12 cellular contexts compared by ENCODE assay signal in the genomic region with DNA sequence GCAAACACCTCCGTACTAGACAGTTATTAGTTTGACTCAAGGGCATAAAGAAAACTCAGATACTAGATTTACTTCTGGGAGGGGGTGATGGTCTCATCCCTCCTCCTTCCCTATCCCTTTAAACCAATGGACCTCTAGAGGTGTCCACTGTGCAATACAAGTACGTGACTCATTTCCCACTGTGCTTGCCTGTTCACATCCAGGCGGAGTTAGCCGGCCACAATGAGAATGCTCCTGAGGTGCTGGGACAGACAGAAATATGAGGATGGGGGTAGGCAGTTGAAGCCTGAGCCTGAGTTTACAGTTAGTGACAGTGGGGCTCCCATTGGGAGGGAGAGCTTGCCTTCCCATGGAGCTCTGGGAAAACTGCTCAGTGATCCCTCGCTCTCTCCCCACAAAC. TPM values are rescaled to one million over a fixed set of nuclear protein-coding genes. Genes with fewer than 3 reads are reported as not detected.
A peak's percentile ranks its signal among the peaks of the same experiment; 100 is the strongest.
DNase-seq lines count a peak whose midpoint lies in the region; ATAC-seq and TF ChIP-seq lines count a peak whose summit lies in the region.
"Had no signal": no experiment of that assay in that cellular context is flagged by ENCODE, and none has a peak within 500 bp of the region (broad histone marks: within the 10 kb centered on the region; RNA-seq: fewer than 3 reads in every experiment).

No MANE protein-coding gene starts in this region.

- H3K36me3 ChIP-seq in SK-N-SH (replicated peaks in 1 of 2; ENCODE audit: control insufficient read depth in 1 of 2, insufficient read depth in 2 of 2, low read length in 1 of 2) (peaks cover 0 to 11% of the 10 kb centered on the region in 2 experiments), fibroblast of lung (ENCODE audit: control insufficient read depth, insufficient read depth, low read length) (peaks cover 12% of the 10 kb centered on the region)
- H3K36me3 ChIP-seq: uterus had no signal

- no peaks in the 10 kb centered on the region for H3K9me3 Mint-ChIP-seq in progenitor cell of endocrine pancreas (ENCODE audit: low read depth)
- H3K9me3 Mint-ChIP-seq: activated naive CD4-positive, alpha-beta T cell treated with anti-CD3 and anti-CD28 coated beads, Interleukin-2, amount 10 ng/mL, durations not matched to agents 7 days and 5 days had no signal

- TF ChIP-seq CTCF in SK-N-SH (IDR thresholded peaks at IDR 0.05) (no peak), fibroblast of lung (conservative IDR thresholded peaks at IDR 0.05 in 1 of 2, IDR thresholded peaks at IDR 0.05 in 1 of 2; ENCODE audit: low read depth in 1 of 2, low read length in 2 of 2) (peak; percentile 8 to 28), progenitor cell of endocrine pancreas (IDR thresholded peaks at IDR 0.05; ENCODE audit: unreplicated experiment) (no peak)

- peaks cover 5% of the 10 kb centered on the region for H3K36me3 Mint-ChIP-seq in progenitor cell of endocrine pancreas (ENCODE audit: insufficient read depth)

- H3K79me2 ChIP-seq in SK-N-SH (ENCODE audit: insufficient read depth) (no peaks in the 10 kb centered on the region), fibroblast of lung (ENCODE audit: control insufficient read depth, insufficient read depth, low read length) (no peaks in the 10 kb centered on the region)

- H4K20me1 ChIP-seq in SK-N-SH (ENCODE audit: insufficient read depth): no peaks in the 10 kb centered on the region
- no peaks in the 10 kb centered on the region for H4K20me1 ChIP-seq in fibroblast of lung (ENCODE audit: control insufficient read depth, extremely low read depth, insufficient read depth, low read length)

- POLR2A ChIA-PET in SK-N-SH (lab: Yijun Ruan, JAX): interaction anchor here (1.3 kb wide), 1 partner anchor 8 kb away, joined by 3 read pairs; the partner anchor contains the start of gene PMM1

- H3K27ac Mint-ChIP-seq in progenitor cell of endocrine pancreas: peak overlapping the region; percentile 30
- H3K27ac Mint-ChIP-seq: activated naive CD4-positive, alpha-beta T cell treated with anti-CD3 and anti-CD28 coated beads, Interleukin-2, amount 10 ng/mL, durations not matched to agents 7 days and 5 days had no signal

- no peaks in the 10 kb centered on the region for H3K9me2 ChIP-seq in SK-N-SH

- DNase-seq in EH (ENCODE audit: low read depth) (peak; percentile 85), SK-N-SH (no peak), fibroblast of lung (ENCODE audit: low read depth in 2 of 2) (peak; percentile 75 to 88), progenitor cell of endocrine pancreas (ENCODE audit: low spot score, unreplicated experiment) (no peak), activated gamma-delta T cell (lab: John Stamatoyannopoulos, UW) (no peak), MV-4-11 (lab: John Stamatoyannopoulos, UW) (no peak)
- DNase-seq: activated CD4-positive, alpha-beta T cell treated with anti-CD3 and anti-CD28 coated beads, Interleukin-2, amount 50 U/mL, for 48 hours; activated naive CD4-positive, alpha-beta T cell treated with anti-CD3 and anti-CD28 coated beads, Interleukin-2, amount 10 ng/mL, durations not matched to agents 7 days and 5 days; uterus had no signal

- H3K9me3 ChIP-seq in SK-N-SH (no peaks in the 10 kb centered on the region), fibroblast of lung (ENCODE audit: control insufficient read depth, insufficient read depth, low read depth, low read length) (no peaks in the 10 kb centered on the region)
- H3K9me3 ChIP-seq: uterus had no signal

- no peak for ATAC-seq in GM19455 (IDR thresholded peaks at IDR 0.05; ENCODE audit: unreplicated experiment)
- no peak for ATAC-seq in HG03378 (IDR thresholded peaks at IDR 0.05; ENCODE audit: unreplicated experiment)

- WGBS in SK-N-SH (ENCODE audit: low lambda C conversion rate): 50% methylated on average over 1 of the region's 5 CpGs

- TF ChIP-seq RAD21 in SK-N-SH (IDR thresholded peaks at IDR 0.05; ENCODE audit: low read length): no peak

- H3K27me3 ChIP-seq in SK-N-SH (ENCODE audit: insufficient read depth): no peaks in the 10 kb centered on the region
- no peaks in the 10 kb centered on the region for H3K27me3 ChIP-seq in fibroblast of lung (ENCODE audit: control insufficient read depth, insufficient read depth, low read length)
- H3K27me3 ChIP-seq: uterus had no signal

- no peak overlapping the region for H3K4me3 Mint-ChIP-seq in progenitor cell of endocrine pancreas (ENCODE audit: low read depth)
- H3K4me3 Mint-ChIP-seq: activated naive CD4-positive, alpha-beta T cell treated with anti-CD3 and anti-CD28 coated beads, Interleukin-2, amount 10 ng/mL, durations not matched to agents 7 days and 5 days had no signal

- no peaks in the 10 kb centered on the region for H3F3A ChIP-seq in SK-N-SH (replicated peaks; ENCODE audit: insufficient read depth)

- H3K27ac ChIP-seq in SK-N-SH (ENCODE audit: low read depth in 2 of 2, low read length in 1 of 2) (peak overlapping the region; percentile 34 to 65), fibroblast of lung (ENCODE audit: insufficient read depth, low read length) (peak overlapping the region; percentile 8)
- H3K27ac ChIP-seq: uterus had no signal

- no peaks in the 10 kb centered on the region for H3K27me3 Mint-ChIP-seq in progenitor cell of endocrine pancreas
- H3K27me3 Mint-ChIP-seq: activated naive CD4-positive, alpha-beta T cell treated with anti-CD3 and anti-CD28 coated beads, Interleukin-2, amount 10 ng/mL, durations not matched to agents 7 days and 5 days had no signal

- CTCF ChIA-PET in SK-N-SH (lab: Yijun Ruan, JAX): interaction anchor here (0.6 to 3.0 kb wide), 19 partner anchors 9 to 232 kb away, joined by 3 to 35 read pairs (median 5); partner anchors contain the start of genes CSDC2 and POLR3H

- H3K4me3 ChIP-seq in SK-N-SH (ENCODE audit: low read depth in 2 of 2, low read length in 1 of 2) (no peak overlapping the region), fibroblast of lung (replicated peaks in 1 of 4; ENCODE audit: control extremely low read depth in 1 of 4, insufficient read depth in 1 of 4, low read depth in 3 of 4, low read length in 4 of 4) (no peak overlapping the region)
- H3K4me3 ChIP-seq: uterus had no signal

- peak overlapping the region; percentile 18; the same call in 1 of the 2 replicates for H3K9ac ChIP-seq in SK-N-SH
- no peak overlapping the region for H3K9ac ChIP-seq in fibroblast of lung (ENCODE audit: insufficient read depth, low read length)

- no peak overlapping the region for H2AFZ ChIP-seq in SK-N-SH (ENCODE audit: low read depth)
- H2AFZ ChIP-seq in fibroblast of lung (ENCODE audit: low read length): no peak overlapping the region

- no peaks in the 10 kb centered on the region for H3K4me1 Mint-ChIP-seq in progenitor cell of endocrine pancreas (ENCODE audit: low read depth)

- no peak for TF ChIP-seq EP300 in SK-N-SH (IDR thresholded peaks at IDR 0.05; ENCODE audit: borderline replicate concordance in 1 of 2, low read depth in 1 of 2, low read length in 1 of 2)

- H3K4me2 ChIP-seq in SK-N-SH (0 out of 2 replicates have a peak overlapping the region, but pooled peaks have one; percentile 37), fibroblast of lung (ENCODE audit: extremely low read depth, insufficient read depth, low read length) (no peak overlapping the region)

- H3K4me1 ChIP-seq in SK-N-SH (ENCODE audit: control insufficient read depth in 1 of 2, insufficient read depth in 2 of 2, low read depth in 1 of 2, low read length in 1 of 2): peaks cover 5 to 14% of the 10 kb centered on the region in 2 experiments; a peak in 2 of 4 replicates
- peaks cover 12% of the 10 kb centered on the region for H3K4me1 ChIP-seq in fibroblast of lung (ENCODE audit: control insufficient read depth, extremely low read depth, insufficient read depth, low read length)
- H3K4me1 ChIP-seq: uterus had no signal

RNA-seq across cellular contexts. Expression of gene PMM1, which starts 8.4 kb away (rescaled TPM):
- 44.3 and 46.4 TPM in 2 replicates for polyA plus RNA-seq in SK-N-SH (2012; rRNA removed)
- 29.1 and 34.9 TPM in 2 replicates for polyA plus RNA-seq in SK-N-SH (2012; cell fraction: cytosol; rRNA removed)
- 79.8 and 109 TPM in 2 replicates for polyA plus RNA-seq in SK-N-SH (2012; cell fraction: nucleus; rRNA removed)
- total RNA-seq in fibroblast of lung: 26.2 and 32.4 TPM in 2 replicates
- 73.0 and 110 TPM in 2 replicates for polyA plus RNA-seq in fibroblast of lung
- 79.3 and 106 TPM in 2 replicates for polyA plus RNA-seq in fibroblast of lung (2012)
- polyA minus RNA-seq in fibroblast of lung (ENCODE audit: low replicate concordance): 58.3 and 100 TPM in 2 replicates
- 46.0 and 51.3 TPM in 2 replicates for total RNA-seq in progenitor cell of endocrine pancreas

RNA-seq across cellular contexts. Expression of gene DESI1, which starts 22.8 kb away (rescaled TPM):
- polyA plus RNA-seq in SK-N-SH (2012; rRNA removed) (8.2 and 12.7 TPM in 2 replicates), fibroblast of lung (22.4 and 22.6 TPM in 2 replicates)
- polyA plus RNA-seq in SK-N-SH (2012; cell fraction: cytosol; rRNA removed): 6.4 and 7.9 TPM in 2 replicates
- polyA plus RNA-seq in SK-N-SH (2012; cell fraction: nucleus; rRNA removed): 11.7 and 20.5 TPM in 2 replicates
- total RNA-seq in fibroblast of lung (8.0 and 11.9 TPM in 2 replicates), progenitor cell of endocrine pancreas (37.4 TPM in 2 replicates)
- polyA plus RNA-seq in fibroblast of lung (2012): 20.7 and 23.9 TPM in 2 replicates
- 37.0 and 45.6 TPM in 2 replicates for polyA minus RNA-seq in fibroblast of lung (ENCODE audit: low replicate concordance)

RNA-seq across cellular contexts. Expression of gene XRCC6, which starts 23.0 kb away (rescaled TPM):
- 78.1 and 79.0 TPM in 2 replicates for polyA plus RNA-seq in SK-N-SH (2012; rRNA removed)
- polyA plus RNA-seq in SK-N-SH (2012; cell fraction: cytosol; rRNA removed): 91.8 and 99.0 TPM in 2 replicates
- polyA plus RNA-seq in SK-N-SH (2012; cell fraction: nucleus; rRNA removed): 53.7 and 58.9 TPM in 2 replicates
- total RNA-seq in fibroblast of lung: 268 and 282 TPM in 2 replicates
- polyA plus RNA-seq in fibroblast of lung: 183 and 280 TPM in 2 replicates
- polyA plus RNA-seq in fibroblast of lung (2012): 282 and 405 TPM in 2 replicates
- 125 and 199 TPM in 2 replicates for polyA minus RNA-seq in fibroblast of lung (ENCODE audit: low replicate concordance)
- total RNA-seq in progenitor cell of endocrine pancreas: 262 and 272 TPM in 2 replicates

RNA-seq across cellular contexts. Expression of gene CSDC2, which starts 37.3 kb away (rescaled TPM):
- polyA plus RNA-seq in SK-N-SH (2012; rRNA removed) (5.5 and 5.7 TPM in 2 replicates), fibroblast of lung (3.3 and 11.2 TPM in 2 replicates)
- polyA plus RNA-seq in SK-N-SH (2012; cell fraction: cytosol; rRNA removed): 2.0 and 3.4 TPM in 2 replicates
- 11.8 and 13.9 TPM in 2 replicates for polyA plus RNA-seq in SK-N-SH (2012; cell fraction: nucleus; rRNA removed)
- total RNA-seq in fibroblast of lung (8.2 and 15.2 TPM in 2 replicates), progenitor cell of endocrine pancreas (1.7 TPM in 2 replicates)
- 8.2 and 32.3 TPM in 2 replicates for polyA plus RNA-seq in fibroblast of lung (2012)
- 6.2 and 14.9 TPM in 2 replicates for polyA minus RNA-seq in fibroblast of lung (ENCODE audit: low replicate concordance)
- total RNA-seq: NCI-H460 had no signal

RNA-seq across cellular contexts. Expression of gene POLR3H, which starts 53.8 kb away (rescaled TPM):
- polyA plus RNA-seq in SK-N-SH (2012; rRNA removed): 22.9 and 25.8 TPM in 2 replicates
- polyA plus RNA-seq in SK-N-SH (2012; cell fraction: cytosol; rRNA removed): 17.1 and 22.6 TPM in 2 replicates
- 16.8 and 21.7 TPM in 2 replicates for polyA plus RNA-seq in SK-N-SH (2012; cell fraction: nucleus; rRNA removed)
- total RNA-seq in fibroblast of lung: 15.4 and 19.7 TPM in 2 replicates
- 42.6 and 62.5 TPM in 2 replicates for polyA plus RNA-seq in fibroblast of lung
- 45.0 and 75.3 TPM in 2 replicates for polyA plus RNA-seq in fibroblast of lung (2012)
- 86.8 and 140 TPM in 2 replicates for polyA minus RNA-seq in fibroblast of lung (ENCODE audit: low replicate concordance)
- 43.5 and 44.1 TPM in 2 replicates for total RNA-seq in progenitor cell of endocrine pancreas

Comparison
In these comparisons a context has a peak if more than half of its experiments do, and no peak if none do; other contexts are left out.
1. DNase-seq: peak in EH (single experiment) and fibroblast of lung (2 of 2); none in SK-N-SH (single experiment), progenitor cell of endocrine pancreas (single experiment), activated gamma-delta T cell (single experiment) and MV-4-11 (single experiment).
2. CTCF ChIP-seq: peak in fibroblast of lung (2 of 2); none in SK-N-SH (single experiment) and progenitor cell of endocrine pancreas (single experiment).